ENCODE assay signal across 9 cellular contexts in genomic region chr9:70110194-70111041, GRCh38.
DNase-seq lines count a peak whose midpoint lies in the region; ATAC-seq and TF ChIP-seq lines count a peak whose summit lies in the region.
"Had no signal": no experiment of that assay in that cellular context is flagged by ENCODE, and none has a peak within 500 bp of the region (broad histone marks: within the 10 kb centered on the region; RNA-seq: fewer than 3 reads in every experiment).

No MANE protein-coding gene starts in this region.

- TF ChIP-seq POLR2A in esophagus squamous epithelium (IDR thresholded peaks at IDR 0.05): no peak

- TF ChIP-seq CTCF in esophagus squamous epithelium (IDR thresholded peaks at IDR 0.05): no peak

- H3K27ac ChIP-seq in esophagus squamous epithelium: peak overlapping the region in 2 of 4 donors; percentile 24 to 25
- H3K27ac ChIP-seq: SK-N-MC had no signal

- H3K9me3 ChIP-seq in esophagus squamous epithelium: no peaks in the 10 kb centered on the region

- peak; percentile 6 for ATAC-seq in GM18517 (IDR thresholded peaks at IDR 0.05; ENCODE audit: unreplicated experiment)

- H3K4me3 ChIP-seq in esophagus squamous epithelium: no peak overlapping the region
- H3K4me3 ChIP-seq: SK-N-MC had no signal

- intact Hi-C loops in esophagus squamous epithelium (cut with DNase I): loop anchor here (2.0 kb wide), 1 partner anchor 138 kb away; no protein-coding TSS in a partner anchor

- DNase-seq in NCI-H1092 (lab: John Stamatoyannopoulos, UW): peak; percentile 49
- peak; percentile 41 for DNase-seq in amniotic epithelial cell (ENCODE audit: low read depth)
- DNase-seq in pons (ENCODE audit: low spot score): peak; percentile 18
- no peak for DNase-seq in globus pallidus (ENCODE audit: low spot score)
- no peak for DNase-seq in NCI-H2227 (lab: John Stamatoyannopoulos, UW; ENCODE audit: unreplicated experiment)
- no peak for DNase-seq in esophagus squamous epithelium (lab: John Stamatoyannopoulos, UW)
- DNase-seq in LoVo (ENCODE audit: low spot score): no peak

- no peaks in the 10 kb centered on the region for H3K27me3 ChIP-seq in esophagus squamous epithelium

- H3K36me3 ChIP-seq in esophagus squamous epithelium: peaks cover 0 to 15% (median 0%) of the 10 kb centered on the region in 3 donors

- 46 to 48% methylated on average over 6 of the region's 6 CpGs for WGBS in esophagus squamous epithelium, 2 donors

- H3K4me1 ChIP-seq in esophagus squamous epithelium: peaks cover 0 to 35% (median 0%) of the 10 kb centered on the region in 3 donors

Comparison
In these comparisons a context has a peak if more than half of its experiments do, and no peak if none do; other contexts are left out.
1. DNase-seq: peak in NCI-H1092 (single experiment), amniotic epithelial cell (single experiment) and pons (single experiment); none in globus pallidus (single experiment), NCI-H2227 (single experiment), esophagus squamous epithelium (single experiment) and LoVo (single experiment).